ENCODE assay signal across 8 cellular contexts in genomic region chr7:149261829-149262617, GRCh38. TPM values are rescaled to one million over a fixed set of nuclear protein-coding genes. Genes with fewer than 3 reads are reported as not detected.
DNase-seq lines count a peak whose midpoint lies in the region; ATAC-seq, FAIRE-seq and TF ChIP-seq lines count a peak whose summit lies in the region.

Gene ZNF783, plus strand, starts transcription at chr7:149262196. Its CDS starts 138 bp downstream, at chr7:149262334.

- H3K9me3 Mint-ChIP-seq in T-helper 1 cell treated with Interleukin-12 subunit alpha and Interleukin-12 subunit beta and Interleukin-4 antibody, amounts not matched to agents 30 μg/mL and 1 μg/mL, for 36 hours = no peaks in the 10 kb centered on the region

- peak within 1 kb of the TSS; percentile 85 for H3K27ac Mint-ChIP-seq in T-helper 1 cell treated with Interleukin-12 subunit alpha and Interleukin-12 subunit beta and Interleukin-4 antibody, amounts not matched to agents 30 μg/mL and 1 μg/mL, for 36 hours

- H3K4me3 ChIP-seq in right cardiac atrium (ENCODE audit: low read length) (peak within 1 kb of the TSS; percentile 65), vagina (peak within 1 kb of the TSS; percentile 61 to 73)

- H3K9me3 ChIP-seq in right cardiac atrium (ENCODE audit: control insufficient read depth, low read length) = no peaks in the 10 kb centered on the region
- H3K9me3 ChIP-seq in vagina = no peaks in the 10 kb centered on the region

- H3K36me3 Mint-ChIP-seq in T-helper 1 cell treated with Interleukin-12 subunit alpha and Interleukin-12 subunit beta and Interleukin-4 antibody, amounts not matched to agents 30 μg/mL and 1 μg/mL, for 36 hours (ENCODE audit: low read depth) = peaks cover 15% of the 10 kb centered on the region

- peak within 1 kb of the TSS; percentile 82 for H3K4me3 Mint-ChIP-seq in T-helper 1 cell treated with Interleukin-12 subunit alpha and Interleukin-12 subunit beta and Interleukin-4 antibody, amounts not matched to agents 30 μg/mL and 1 μg/mL, for 36 hours

- H3K4me1 ChIP-seq in right cardiac atrium (ENCODE audit: control insufficient read depth, insufficient read depth, low read length) (no peaks in the 10 kb centered on the region), vagina (peaks cover 20% of the 10 kb centered on the region)

- peak; percentile 89 for DNase-seq in GM12891 (ENCODE audit: insufficient read length, low spot score)
- DNase-seq in NCI-H1105 treated with DMSO at 0.1 percent for 48 hours (lab: John Stamatoyannopoulos, UW) = peak; percentile 79
- peak in 55 of 56 donors; percentile 41 to 91 (median 71) for DNase-seq in amygdala (lab: John Stamatoyannopoulos, UW)
- DNase-seq in right cardiac atrium = peak; percentile 92 to 96 (median 96)
- peak; percentile 90 for DNase-seq in putamen (ENCODE audit: low spot score)
- DNase-seq in vagina (ENCODE audit: extremely low spot score in 2 of 2) = no peak

- no peaks in the 10 kb centered on the region for H3K27me3 ChIP-seq in right cardiac atrium (ENCODE audit: control insufficient read depth, insufficient read depth)
- H3K27me3 ChIP-seq in vagina = no peaks in the 10 kb centered on the region

- intact Hi-C loops in right cardiac atrium (cut with DNase I) = no loop called here
- intact Hi-C loops in vagina (cut with DNase I) = no loop called here

- H3K27me3 Mint-ChIP-seq in T-helper 1 cell treated with Interleukin-12 subunit alpha and Interleukin-12 subunit beta and Interleukin-4 antibody, amounts not matched to agents 30 μg/mL and 1 μg/mL, for 36 hours (ENCODE audit: low read depth) = no peaks in the 10 kb centered on the region

- ATAC-seq in HG02678 (IDR thresholded peaks at IDR 0.05; ENCODE audit: unreplicated experiment) (peak; percentile 89), right cardiac atrium (peak; percentile 98)

- peak; percentile 86 for FAIRE-seq in GM12891 (lab: Jason Lieb, UNC)

- peak; percentile 61 to 82 (median 70) for TF ChIP-seq CTCF in vagina (IDR thresholded peaks at IDR 0.05)

- H3K27ac ChIP-seq in right cardiac atrium (ENCODE audit: low read length) (peak within 1 kb of the TSS; percentile 81), vagina (peak within 1 kb of the TSS; percentile 90)

- peaks cover 18% of the 10 kb centered on the region for H3K4me1 Mint-ChIP-seq in T-helper 1 cell treated with Interleukin-12 subunit alpha and Interleukin-12 subunit beta and Interleukin-4 antibody, amounts not matched to agents 30 μg/mL and 1 μg/mL, for 36 hours (ENCODE audit: low read depth)

- under 1% methylated on average over 115 of the region's 115 CpGs for WGBS in right cardiac atrium

- peaks cover 0 to 13% of the 10 kb centered on the region in 2 donors for H3K36me3 ChIP-seq in vagina

- TF ChIP-seq POLR2A in GM12891 (IDR thresholded peaks at IDR 0.05; ENCODE audit: low read depth, low read length) (0 out of 2 replicates have a peak, but pooled peaks have one; percentile 12), vagina (IDR thresholded peaks at IDR 0.05) (peak in 1 of 2 donors; percentile 38)

TF ChIP-seq in GM12891, 5 proteins besides CTCF, POLR2A, EP300 and RAD21:
- no peak for TF ChIP-seq PAX5 (IDR thresholded peaks at IDR 0.05; ENCODE audit: insufficient read depth, low read length, severe bottlenecking)
- TF ChIP-seq POU2F2 (IDR thresholded peaks at IDR 0.05; ENCODE audit: low read depth, low read length) = no peak
- no peak for TF ChIP-seq TAF1 (IDR thresholded peaks at IDR 0.05; ENCODE audit: low read depth, low read length)

RNA-seq across cellular contexts. Expression of gene ZNF783, which starts in this region (rescaled TPM):
- 4.2 TPM for polyA plus RNA-seq in GM12891 (2012; ENCODE audit: low read depth, missing spikeins)
- total RNA-seq in right cardiac atrium (1 to 10 TPM; 6.4 to 7.4 (median 6.9) TPM), vagina (13.8 TPM)
- 3.5 TPM for polyA plus RNA-seq in right cardiac atrium

Comparison
In these comparisons a context has a peak if more than half of its experiments do, and no peak if none do; other contexts are left out.
1. DNase-seq: peak in GM12891 (single experiment), NCI-H1105 treated with DMSO at 0.1 percent for 48 hours (single experiment), amygdala (55 of 56), right cardiac atrium (3 of 3) and putamen (single experiment); none in vagina (0 of 2).